8 cellular contexts compared by ENCODE assay signal in genomic region chr9:91033802-91034201, GRCh38.
A peak's percentile ranks its signal among the peaks of the same experiment; 100 is the strongest.
DNase-seq lines count a peak whose midpoint lies in the region; TF ChIP-seq lines count a peak whose summit lies in the region.

No MANE protein-coding gene starts in this region.

- no peaks in the 10 kb centered on the region for H3K9me3 Mint-ChIP-seq in MCF 10A (ENCODE audit: unreplicated experiment)
- H3K9me3 Mint-ChIP-seq in activated CD4-positive, alpha-beta T cell treated with anti-CD3 and anti-CD28 coated beads, Interleukin-2, amount 10 ng/mL, durations not matched to agents 24 days and 14 days = no peaks in the 10 kb centered on the region

- TF ChIP-seq CTCF in MCF 10A (IDR thresholded peaks at IDR 0.05; ENCODE audit: unreplicated experiment) (peak; percentile 56), breast epithelium (IDR thresholded peaks at IDR 0.05) (peak in 1 of 3 donors; percentile 15)

- H3K36me3 Mint-ChIP-seq in MCF 10A (ENCODE audit: insufficient read depth, unreplicated experiment) = peaks cover 4% of the 10 kb centered on the region
- no peaks in the 10 kb centered on the region for H3K36me3 Mint-ChIP-seq in activated CD4-positive, alpha-beta T cell treated with anti-CD3 and anti-CD28 coated beads, Interleukin-2, amount 10 ng/mL, durations not matched to agents 24 days and 14 days (ENCODE audit: low read depth)

- H3K27me3 Mint-ChIP-seq in MCF 10A (ENCODE audit: insufficient read depth, unreplicated experiment) = no peaks in the 10 kb centered on the region
- peaks cover 8% of the 10 kb centered on the region for H3K27me3 Mint-ChIP-seq in activated CD4-positive, alpha-beta T cell treated with anti-CD3 and anti-CD28 coated beads, Interleukin-2, amount 10 ng/mL, durations not matched to agents 24 days and 14 days

- intact Hi-C loops in MCF 10A (cut with micrococcal nuclease) = no loop called here
- intact Hi-C loops in breast epithelium (cut with DNase I; ENCODE audit: low total_unique reads) = loop anchor here (10.0 kb wide), 1 partner anchor 391 kb away; the partner anchor contains the start of gene NFIL3
- intact Hi-C loops in activated CD4-positive, alpha-beta T cell treated with anti-CD3 and anti-CD28 coated beads, Interleukin-2, amount 10 ng/mL, durations not matched to agents 24 days and 14 days (cut with micrococcal nuclease) = no loop called here

- H3K4me3 ChIP-seq in breast epithelium = no peak overlapping the region
- no peak overlapping the region for H3K4me3 ChIP-seq in effector memory CD4-positive, alpha-beta T cell (ENCODE audit: insufficient read depth, low read depth, low read length, poor library complexity, severe bottlenecking)

- H3K27ac ChIP-seq in breast epithelium = no peak overlapping the region
- no peak overlapping the region for H3K27ac ChIP-seq in effector memory CD4-positive, alpha-beta T cell (ENCODE audit: insufficient read depth, low read length, poor library complexity, severe bottlenecking)

- DNase-seq in MCF 10A (ENCODE audit: unreplicated experiment) (peak; percentile 63), breast epithelium (ENCODE audit: low spot score in 2 of 2) (no peak), NCI-H2196 (lab: John Stamatoyannopoulos, UW; ENCODE audit: unreplicated experiment) (no peak), AG08396 (ENCODE audit: low spot score) (no peak), NCI-H2107 (lab: John Stamatoyannopoulos, UW) (no peak)
- DNase-seq in activated CD4-positive, alpha-beta T cell treated with anti-CD3 and anti-CD28 coated beads, Interleukin-2, amount 10 ng/mL, durations not matched to agents 24 days and 14 days = peak; percentile 89
- peak; percentile 37 to 55 (median 41) for DNase-seq in effector memory CD4-positive, alpha-beta T cell
- peak; percentile 61 to 71 (median 68) for DNase-seq in stimulated activated CD4-positive, alpha-beta T cell treated with anti-CD3 and anti-CD28 coated beads, Interleukin-1b, Interleukin-23, amount 100 ng/mL, for 24 hours (ENCODE audit: low read depth in 4 of 4, low spot score in 1 of 4)

- no peaks in the 10 kb centered on the region for H3K27me3 ChIP-seq in breast epithelium
- no peaks in the 10 kb centered on the region for H3K27me3 ChIP-seq in effector memory CD4-positive, alpha-beta T cell (replicated peaks; ENCODE audit: control insufficient read depth, insufficient read depth, low read length, poor library complexity, severe bottlenecking)

- no peak for TF ChIP-seq POLR2A in breast epithelium (IDR thresholded peaks at IDR 0.05)

- no TSS peak for BruUV-seq in MCF 10A (replicated peaks; lab: Mats Ljungman, UMichigan)

- POLR2A ChIA-PET in MCF 10A (lab: Yijun Ruan, JAX) = interaction anchor here (1.2 to 2.2 kb wide), 2 partner anchors 10 to 33 kb away, joined by 3 to 6 read pairs; no protein-coding TSS in a partner anchor

- CTCF ChIA-PET in MCF 10A (lab: Yijun Ruan, JAX) = interaction anchor here (0.6 to 1.1 kb wide), 3 partner anchors 19 to 1043 kb away, joined by 3 to 4 read pairs (median 3); no protein-coding TSS in a partner anchor

- H3K36me3 ChIP-seq in breast epithelium = no peaks in the 10 kb centered on the region
- H3K36me3 ChIP-seq in effector memory CD4-positive, alpha-beta T cell (ENCODE audit: control insufficient read depth, insufficient read depth, low read length) = no peaks in the 10 kb centered on the region

- H3K9me3 ChIP-seq in breast epithelium = no peaks in the 10 kb centered on the region
- H3K9me3 ChIP-seq in effector memory CD4-positive, alpha-beta T cell (ENCODE audit: control insufficient read depth, low read length) = no peaks in the 10 kb centered on the region

- H3K27ac Mint-ChIP-seq in MCF 10A (ENCODE audit: low read depth, unreplicated experiment) = no peak overlapping the region
- H3K27ac Mint-ChIP-seq in activated CD4-positive, alpha-beta T cell treated with anti-CD3 and anti-CD28 coated beads, Interleukin-2, amount 10 ng/mL, durations not matched to agents 24 days and 14 days = no peak overlapping the region

- no peak overlapping the region for H3K4me3 Mint-ChIP-seq in MCF 10A (ENCODE audit: unreplicated experiment)
- H3K4me3 Mint-ChIP-seq in activated CD4-positive, alpha-beta T cell treated with anti-CD3 and anti-CD28 coated beads, Interleukin-2, amount 10 ng/mL, durations not matched to agents 24 days and 14 days = no peak overlapping the region

- H3K4me1 ChIP-seq in breast epithelium = peaks cover 0 to 5% of the 10 kb centered on the region in 2 donors
- peaks cover 12% of the 10 kb centered on the region for H3K4me1 ChIP-seq in effector memory CD4-positive, alpha-beta T cell (ENCODE audit: control insufficient read depth, insufficient read depth, low read length, poor library complexity, severe bottlenecking)

- H3K4me1 Mint-ChIP-seq in MCF 10A (ENCODE audit: insufficient read depth, unreplicated experiment) = peaks cover 24% of the 10 kb centered on the region
- H3K4me1 Mint-ChIP-seq in activated CD4-positive, alpha-beta T cell treated with anti-CD3 and anti-CD28 coated beads, Interleukin-2, amount 10 ng/mL, durations not matched to agents 24 days and 14 days = peaks cover 38% of the 10 kb centered on the region

Comparison
In these comparisons a context has a peak if more than half of its experiments do, and no peak if none do; other contexts are left out.
1. DNase-seq: peak in MCF 10A (single experiment), activated CD4-positive, alpha-beta T cell treated with anti-CD3 and anti-CD28 coated beads, Interleukin-2, amount 10 ng/mL, durations not matched to agents 24 days and 14 days (single experiment), effector memory CD4-positive, alpha-beta T cell (3 of 3) and stimulated activated CD4-positive, alpha-beta T cell treated with anti-CD3 and anti-CD28 coated beads, Interleukin-1b, Interleukin-23, amount 100 ng/mL, for 24 hours (4 of 4); none in breast epithelium (0 of 2), NCI-H2196 (single experiment), AG08396 (single experiment) and NCI-H2107 (single experiment).